ENCODE assay signal across 8 cellular contexts in the genomic region with DNA sequence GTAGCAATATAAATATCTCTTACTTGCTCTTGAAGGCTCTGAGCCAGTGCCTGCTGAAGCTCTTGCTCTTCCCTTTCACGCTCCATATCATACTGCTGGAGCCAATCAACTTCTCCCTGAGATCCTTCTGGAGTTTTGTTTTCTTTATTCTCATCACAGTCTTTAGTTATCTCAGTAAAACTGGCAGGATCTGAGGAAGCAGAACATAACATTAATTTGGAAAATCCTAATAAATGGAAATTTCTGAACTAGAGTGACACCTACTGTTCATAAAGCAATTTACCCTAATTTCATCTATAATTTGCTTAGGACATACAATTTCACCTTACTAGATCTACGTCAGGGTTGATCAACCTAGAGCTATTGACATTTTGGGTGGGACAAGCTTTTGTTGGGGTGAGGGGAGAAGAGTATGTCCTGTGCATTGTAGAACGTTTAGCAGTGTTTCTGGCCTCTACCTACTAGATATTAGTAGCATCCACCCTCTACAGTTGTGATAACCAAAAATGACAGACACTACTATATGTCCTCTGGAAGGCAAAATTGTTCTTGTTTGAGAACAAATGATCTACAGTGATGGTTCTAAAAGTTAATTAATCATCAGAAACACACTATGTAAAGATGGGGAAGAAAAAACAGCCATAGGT. TPM values are rescaled to one million over a fixed set of nuclear protein-coding genes. Genes with fewer than 3 reads are reported as not detected.
DNase-seq lines count a peak whose midpoint lies in the region; ATAC-seq and TF ChIP-seq lines count a peak whose summit lies in the region.

No MANE protein-coding gene starts in this region.

- no peaks in the 10 kb centered on the region for H3K9me2 ChIP-seq in OCI-LY1 (ENCODE audit: low read depth, low read length)

- H3K4me1 ChIP-seq in OCI-LY1 (ENCODE audit: insufficient read depth, low read length, severe bottlenecking) (peaks cover under 1% of the 10 kb centered on the region), esophagus squamous epithelium (no peaks in the 10 kb centered on the region), parathyroid adenoma (no peaks in the 10 kb centered on the region)

- in situ Hi-C loops in G401 (cut with HindIII; ENCODE audit: low sequenced_read_pairs), result no loop called here

- H2AFZ ChIP-seq in OCI-LY1 (ENCODE audit: low read length) (no peak overlapping the region), parathyroid adenoma (peak overlapping the region; percentile 28)

- no peak for TF ChIP-seq POLR2A in esophagus squamous epithelium (IDR thresholded peaks at IDR 0.05)

- H3K27me3 ChIP-seq in OCI-LY1 (ENCODE audit: insufficient read depth, low read length) (no peaks in the 10 kb centered on the region), esophagus squamous epithelium (no peaks in the 10 kb centered on the region), parathyroid adenoma (ENCODE audit: control insufficient read depth, insufficient read depth, low read length) (no peaks in the 10 kb centered on the region)

- H3F3A ChIP-seq in OCI-LY1 (ENCODE audit: insufficient read depth, low read length), result no peaks in the 10 kb centered on the region

- 34 to 35% methylated on average over 3 of the region's 3 CpGs for WGBS in esophagus squamous epithelium, 2 donors

- H3K9ac ChIP-seq in OCI-LY1 (ENCODE audit: low read length) (no peak overlapping the region), parathyroid adenoma (no peak overlapping the region)

- H3K4me3 ChIP-seq in OCI-LY1 (ENCODE audit: low read depth, low read length, poor library complexity, severe bottlenecking) (no peak overlapping the region), esophagus squamous epithelium (no peak overlapping the region), parathyroid adenoma (ENCODE audit: low read depth, low read length) (no peak overlapping the region)

- intact Hi-C loops in esophagus squamous epithelium (cut with DNase I), result no loop called here

- no peaks in the 10 kb centered on the region for H3K79me2 ChIP-seq in OCI-LY1 (ENCODE audit: insufficient read depth, low read length)
- no peaks in the 10 kb centered on the region for H3K79me2 ChIP-seq in parathyroid adenoma

- DNase-seq in G401 (ENCODE audit: low spot score), result peak; percentile 75
- no peak for DNase-seq in esophagus squamous epithelium (lab: John Stamatoyannopoulos, UW)
- DNase-seq in NOMO-1 treated with DMSO at 0.1 percent for 48 hours (lab: John Stamatoyannopoulos, UW; ENCODE audit: unreplicated experiment), result no peak
- no peak for DNase-seq in DMS79 treated with DMSO at 0.1 percent for 48 hours (lab: John Stamatoyannopoulos, UW)

- H3K4me2 ChIP-seq in OCI-LY1 (ENCODE audit: low read length) (no peak overlapping the region), parathyroid adenoma (ENCODE audit: low read length) (no peak overlapping the region)

- no peaks in the 10 kb centered on the region for H3K9me3 ChIP-seq in OCI-LY1 (ENCODE audit: low read length)
- H3K9me3 ChIP-seq in esophagus squamous epithelium, result no peaks in the 10 kb centered on the region
- no peaks in the 10 kb centered on the region for H3K9me3 ChIP-seq in parathyroid adenoma (ENCODE audit: control insufficient read depth, low read length)

- peaks cover 35% of the 10 kb centered on the region for H3K36me3 ChIP-seq in OCI-LY1 (ENCODE audit: insufficient read depth, low read length)
- peaks cover 0 to 56% (median 6%) of the 10 kb centered on the region in 3 donors for H3K36me3 ChIP-seq in esophagus squamous epithelium
- no peaks in the 10 kb centered on the region for H3K36me3 ChIP-seq in parathyroid adenoma (ENCODE audit: control insufficient read depth, insufficient read depth, low read length)

- H3K27ac ChIP-seq in OCI-LY1 (ENCODE audit: low read depth, low read length, poor library complexity, severe bottlenecking) (no peak overlapping the region), esophagus squamous epithelium (no peak overlapping the region), parathyroid adenoma (no peak overlapping the region)

- TF ChIP-seq CTCF in OCI-LY1 (IDR thresholded peaks at IDR 0.05; ENCODE audit: low read length), result peak; percentile 70
- peak in 5 of 6 experiments; percentile 31 to 55 (median 40) for TF ChIP-seq CTCF in esophagus squamous epithelium (IDR thresholded peaks at IDR 0.05)
- peak; percentile 62 for TF ChIP-seq CTCF in parathyroid adenoma (IDR thresholded peaks at IDR 0.05)

- no peak for ATAC-seq in HG03159 (IDR thresholded peaks at IDR 0.05; ENCODE audit: unreplicated experiment)
- ATAC-seq in HG03135 (IDR thresholded peaks at IDR 0.05; ENCODE audit: unreplicated experiment), result no peak

- no peaks in the 10 kb centered on the region for H4K20me1 ChIP-seq in OCI-LY1 (ENCODE audit: insufficient read depth, low read length)

RNA-seq across cellular contexts. Expression of a gene that starts 47.2 kb away (rescaled TPM):
- not detected in 2 replicates for total RNA-seq in G401 (2014; rRNA removed; shearing (Covaris generic))
- not detected for total RNA-seq in esophagus squamous epithelium
